In genomic region chr1:10692401-10693021, GRCh38 we compare ENCODE assay signal across 7 cellular contexts.
DNase-seq lines count a peak whose midpoint lies in the region; ATAC-seq and FAIRE-seq lines count a peak whose summit lies in the region.

No MANE protein-coding gene starts in this region.

- intact Hi-C loops in right cardiac atrium (cut with DNase I), result loop anchor here in 1 of 4 donors (5.0 kb wide), 1 partner anchor 100 kb away; no protein-coding TSS in a partner anchor

- peak; percentile 81 for FAIRE-seq in GM18507 (lab: Jason Lieb, UNC)

- WGBS in right cardiac atrium, result 59% methylated on average over 13 of the region's 13 CpGs

- H3K4me1 ChIP-seq in right cardiac atrium (ENCODE audit: control insufficient read depth, insufficient read depth, low read length), result peaks cover 22% of the 10 kb centered on the region

- no peaks in the 10 kb centered on the region for H3K27me3 ChIP-seq in right cardiac atrium (ENCODE audit: control insufficient read depth, insufficient read depth)

- H3K4me3 ChIP-seq in right cardiac atrium (ENCODE audit: low read length), result peak overlapping the region; percentile 96

- H3K9me3 ChIP-seq in right cardiac atrium (ENCODE audit: control insufficient read depth, low read length), result no peaks in the 10 kb centered on the region

- ATAC-seq in right cardiac atrium (peak; percentile 8 to 9), HG03354 (IDR thresholded peaks at IDR 0.05; ENCODE audit: poor library complexity, severe bottlenecking, unreplicated experiment) (no peak), HG02970 (IDR thresholded peaks at IDR 0.05; ENCODE audit: low FRiP score, unreplicated experiment) (no peak)

- DNase-seq in GM18507 (ENCODE audit: extremely low spot score, insufficient read length, low read depth) (peak; percentile 63), NOMO-1 (lab: John Stamatoyannopoulos, UW; ENCODE audit: unreplicated experiment in 2 of 2) (peak; percentile 7 to 17), right cardiac atrium (peak in 1 of 3 donors; percentile 46)
- DNase-seq in activated T-cell treated with anti-CD3 and anti-CD28 coated beads, Interleukin-2, amount 50 U/mL, for 48 hours, result peak; percentile 78 to 84
- DNase-seq in stimulated activated CD4-positive, alpha-beta T cell treated with anti-CD3 and anti-CD28 coated beads, Interleukin-4, amount 100 ng/mL, for 4 hours, result peak; percentile 61 to 69

- H3K27ac ChIP-seq in right cardiac atrium (ENCODE audit: low read length), result peak overlapping the region; percentile 46

Comparison
In these comparisons a context has a peak if more than half of its experiments do, and no peak if none do; other contexts are left out.
1. ATAC-seq: peak in right cardiac atrium (2 of 2); none in HG03354 (single experiment) and HG02970 (single experiment).